15 cellular contexts compared by ENCODE assay signal in genomic region chr2:143477724-143478443, GRCh38.
DNase-seq lines count a peak whose midpoint lies in the region; ATAC-seq, FAIRE-seq and TF ChIP-seq lines count a peak whose summit lies in the region.
"Had no signal": no experiment of that assay in that cellular context is flagged by ENCODE, and none has a peak within 500 bp of the region (broad histone marks: within the 10 kb centered on the region; RNA-seq: fewer than 3 reads in every experiment).

No MANE protein-coding gene starts in this region.

- peaks cover 2% of the 10 kb centered on the region for H3K4me1 ChIP-seq in mesenchymal stem cell (ENCODE audit: control insufficient read depth, insufficient read depth, low read depth, low read length)

- no peak overlapping the region for H3K14ac ChIP-seq in mesenchymal stem cell (ENCODE audit: low read length in 2 of 2)

- no peaks in the 10 kb centered on the region for H3K36me3 ChIP-seq in mesenchymal stem cell (ENCODE audit: control insufficient read depth in 1 of 2, insufficient read depth in 2 of 2, low read depth in 1 of 2, low read length in 2 of 2)

- H2BK15ac ChIP-seq in mesenchymal stem cell (ENCODE audit: low read depth, poor library complexity, severe bottlenecking), result no peak overlapping the region

- H3K9me3 ChIP-seq in mesenchymal stem cell (ENCODE audit: control insufficient read depth, low read length), result no peaks in the 10 kb centered on the region

- H3K9ac ChIP-seq in mesenchymal stem cell (ENCODE audit: low read length), result no peak overlapping the region

- peak; percentile 59 for ATAC-seq in GM19025 (IDR thresholded peaks at IDR 0.05; ENCODE audit: low read depth, unreplicated experiment)
- ATAC-seq: Right ventricle myocardium inferior had no signal

- no peak overlapping the region for H3K18ac ChIP-seq in mesenchymal stem cell (ENCODE audit: low read depth in 1 of 2, low read length in 2 of 2)

- H2BK120ac ChIP-seq in mesenchymal stem cell (ENCODE audit: low read depth, low read length), result no peak overlapping the region

- WGBS in mesenchymal stem cell, result 80% methylated on average over 1 of the region's 1 CpG

- H3K27me3 ChIP-seq in mesenchymal stem cell (ENCODE audit: control insufficient read depth in 1 of 2, insufficient read depth in 1 of 2, low read length in 2 of 2), result no peaks in the 10 kb centered on the region

- H2BK12ac ChIP-seq in mesenchymal stem cell (ENCODE audit: low read length in 2 of 2), result peak overlapping the region in 1 of 2 experiments; percentile 37

- no peak overlapping the region for H2AK5ac ChIP-seq in mesenchymal stem cell (ENCODE audit: low read length, severe bottlenecking)

- no peak overlapping the region for H3K4me2 ChIP-seq in mesenchymal stem cell (ENCODE audit: low read length, poor library complexity, severe bottlenecking)

- no peak overlapping the region for H3K4me3 ChIP-seq in mesenchymal stem cell (ENCODE audit: insufficient read depth in 1 of 2, low read depth in 1 of 2, low read length in 2 of 2)

- no peak overlapping the region for H2AFZ ChIP-seq in mesenchymal stem cell (ENCODE audit: low read depth, low read length)

- no peak overlapping the region for H3K27ac ChIP-seq in mesenchymal stem cell (ENCODE audit: low read length, poor library complexity, severe bottlenecking)

- no peak overlapping the region for H4K8ac ChIP-seq in mesenchymal stem cell (ENCODE audit: low read length)

- H3K4ac ChIP-seq in mesenchymal stem cell (ENCODE audit: low read depth in 1 of 2, low read length in 2 of 2), result no peak overlapping the region

- no peak overlapping the region for H3K23ac ChIP-seq in mesenchymal stem cell (ENCODE audit: low read length in 2 of 2)

- peak; percentile 10 for DNase-seq in GM10266 (ENCODE audit: extremely low spot score)
- peak; percentile 40 to 53 for DNase-seq in Kasumi-1 (lab: John Stamatoyannopoulos, UW)
- DNase-seq in mesenchymal stem cell, result no peak
- DNase-seq in RPMI8226, result no peak
- no peak for DNase-seq in urothelium cell line (ENCODE audit: low spot score)
- DNase-seq in D341Med (ENCODE audit: low spot score), result no peak
- DNase-seq in COR-L47 (lab: John Stamatoyannopoulos, UW), result no peak
- DNase-seq: C1 segment of cervical spinal cord; NCI-H1417; NCI-H510A treated with DMSO at 0.1 percent for 48 hours; retina; stimulated activated CD4-positive, alpha-beta T cell treated with anti-CD3 and anti-CD28 coated beads, Interleukin-4, amount 100 ng/mL, for 4 hours had no signal

- no peak for FAIRE-seq in urothelium cell line (lab: Jason Lieb, UNC)
- FAIRE-seq: astrocyte had no signal

- no peak for TF ChIP-seq CTCF in GM10266 (IDR thresholded peaks at IDR 0.05; ENCODE audit: control insufficient read depth, insufficient read depth, low read depth, missing control alignments)

- peak overlapping the region; percentile 3 for H4K91ac ChIP-seq in mesenchymal stem cell (ENCODE audit: low read length)

- H2BK5ac ChIP-seq in mesenchymal stem cell (ENCODE audit: low read depth, low read length, poor library complexity, severe bottlenecking), result no peak overlapping the region

- H3K79me1 ChIP-seq in mesenchymal stem cell (replicated peaks; ENCODE audit: low read length, poor library complexity, severe bottlenecking), result no peaks in the 10 kb centered on the region

Comparison
In these comparisons a context has a peak if more than half of its experiments do, and no peak if none do; other contexts are left out.
1. DNase-seq: peak in GM10266 (single experiment) and Kasumi-1 (2 of 2); none in mesenchymal stem cell (single experiment), RPMI8226 (single experiment), urothelium cell line (single experiment), D341Med (single experiment) and COR-L47 (single experiment).